In the genomic region with DNA sequence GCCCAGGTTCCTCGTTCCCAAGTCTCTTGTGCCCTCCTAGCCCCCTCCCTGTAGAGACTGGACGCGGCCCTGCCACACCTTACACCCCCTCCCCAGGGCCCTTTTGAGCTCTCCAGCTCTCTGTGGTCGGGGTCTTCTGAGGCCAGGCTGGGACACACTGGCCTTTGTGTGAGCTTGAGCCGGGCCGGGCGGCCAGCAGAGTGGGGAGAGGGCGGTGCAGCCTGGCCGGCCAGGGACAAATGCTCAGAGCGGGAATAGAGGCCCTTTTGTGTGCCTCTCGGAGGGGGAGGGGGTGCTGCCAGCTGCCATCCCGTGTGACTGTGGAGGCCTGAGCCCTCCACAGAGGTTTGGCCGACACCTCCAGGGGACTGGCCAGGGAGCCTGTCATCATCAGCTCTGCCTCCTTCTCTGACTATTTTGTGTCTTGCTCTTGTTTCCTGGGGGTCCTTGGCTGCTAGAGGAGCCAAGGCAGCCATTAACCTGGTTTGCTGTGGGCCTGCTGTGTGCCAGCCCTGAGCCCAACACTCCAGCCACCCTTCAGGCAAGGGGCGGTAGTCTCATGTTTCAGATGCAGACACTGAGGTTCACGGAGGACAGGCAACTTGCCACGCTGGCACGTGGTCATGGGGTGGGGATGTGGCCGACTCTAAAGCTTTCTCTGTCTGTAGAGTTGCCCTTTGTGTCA, we compare ENCODE assay signal across 1 cellular context.
TF ChIP-seq lines count a peak whose summit lies in the region.

No MANE protein-coding gene starts in this region.

TF ChIP-seq in IMR-90, 13 proteins besides CTCF, POLR2A, EP300 and RAD21 (continued from another document):
- TF ChIP-seq, protein P1, sequence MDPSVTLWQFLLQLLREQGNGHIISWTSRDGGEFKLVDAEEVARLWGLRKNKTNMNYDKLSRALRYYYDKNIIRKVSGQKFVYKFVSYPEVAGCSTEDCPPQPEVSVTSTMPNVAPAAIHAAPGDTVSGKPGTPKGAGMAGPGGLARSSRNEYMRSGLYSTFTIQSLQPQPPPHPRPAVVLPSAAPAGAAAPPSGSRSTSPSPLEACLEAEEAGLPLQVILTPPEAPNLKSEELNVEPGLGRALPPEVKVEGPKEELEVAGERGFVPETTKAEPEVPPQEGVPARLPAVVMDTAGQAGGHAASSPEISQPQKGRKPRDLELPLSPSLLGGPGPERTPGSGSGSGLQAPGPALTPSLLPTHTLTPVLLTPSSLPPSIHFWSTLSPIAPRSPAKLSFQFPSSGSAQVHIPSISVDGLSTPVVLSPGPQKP (IDR thresholded peaks at IDR 0.05; ENCODE audit: borderline replicate concordance, low read depth, low read length) = no peak
- TF ChIP-seq RFX5 (IDR thresholded peaks at IDR 0.05; ENCODE audit: low read depth, low read length) (no peak), BHLHE40 (IDR thresholded peaks at IDR 0.05; ENCODE audit: low read depth, low read length) (no peak), MAFK (IDR thresholded peaks at IDR 0.05; ENCODE audit: low read depth, low read length) (no peak), CHD1 (IDR thresholded peaks at IDR 0.05; ENCODE audit: low read depth, low read length) (no peak)
